In the genomic region with DNA sequence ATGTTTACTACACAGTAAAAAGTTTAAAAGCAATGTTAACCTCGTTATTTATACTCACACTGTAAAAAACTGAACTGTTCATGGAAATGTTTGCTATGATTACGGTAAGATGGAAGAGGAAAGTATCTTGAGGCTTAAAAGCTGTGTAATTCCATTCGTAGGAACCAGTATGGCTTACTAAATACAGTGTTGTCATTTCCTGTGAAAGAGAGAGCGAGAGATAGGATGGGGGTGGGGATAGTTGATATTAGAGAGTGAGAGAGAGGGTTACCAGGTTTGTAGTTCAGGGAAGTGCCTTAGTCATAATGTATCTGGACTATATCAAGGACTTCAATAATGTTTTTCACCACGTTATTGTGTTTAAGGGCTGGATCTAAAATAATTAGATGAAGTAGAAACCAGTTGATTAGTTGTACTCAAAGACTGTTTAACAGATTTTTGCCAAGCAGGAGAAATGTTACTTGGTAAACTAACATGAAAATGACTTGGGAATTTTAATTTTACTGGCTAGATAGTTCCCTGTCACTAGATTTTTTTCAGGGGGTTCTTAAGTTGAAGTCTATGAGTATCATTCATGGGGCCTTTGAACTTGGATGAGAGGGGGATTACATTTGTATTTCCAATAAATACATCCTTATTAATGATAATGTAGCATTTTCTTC, we compare ENCODE assay signal across 10 cellular contexts. TPM values are rescaled to one million over a fixed set of nuclear protein-coding genes. Genes with fewer than 3 reads are reported as not detected.
DNase-seq lines count a peak whose midpoint lies in the region; ATAC-seq and TF ChIP-seq lines count a peak whose summit lies in the region.
"Had no signal": no experiment of that assay in that cellular context is flagged by ENCODE, and none has a peak within 500 bp of the region (broad histone marks: within the 10 kb centered on the region; RNA-seq: fewer than 3 reads in every experiment).

No MANE protein-coding gene starts in this region.

- TF ChIP-seq EP300 in gastroesophageal sphincter (IDR thresholded peaks at IDR 0.05), result no peak
- peak in 1 of 4 donors; percentile 68 for TF ChIP-seq EP300 in sigmoid colon (IDR thresholded peaks at IDR 0.05)

- H3K4me1 ChIP-seq in gastroesophageal sphincter, result peaks cover 0 to 80% (median 4%) of the 10 kb centered on the region in 3 donors
- peaks cover 0 to 92% (median 75%) of the 10 kb centered on the region in 4 donors for H3K4me1 ChIP-seq in sigmoid colon
- no peaks in the 10 kb centered on the region for H3K4me1 ChIP-seq in naive thymus-derived CD4-positive, alpha-beta T cell (ENCODE audit: control insufficient read depth in 2 of 2, insufficient read depth in 2 of 2, low read length in 2 of 2)
- peaks cover 0 to 27% (median 6%) of the 10 kb centered on the region in 6 donors for H3K4me1 ChIP-seq in spleen

- H3K36me3 ChIP-seq in gastroesophageal sphincter (no peaks in the 10 kb centered on the region), sigmoid colon (no peaks in the 10 kb centered on the region), spleen (no peaks in the 10 kb centered on the region)
- no peaks in the 10 kb centered on the region for H3K36me3 ChIP-seq in naive thymus-derived CD4-positive, alpha-beta T cell (ENCODE audit: control insufficient read depth in 2 of 3, insufficient read depth in 3 of 3, low read length in 3 of 3)
- H3K36me3 ChIP-seq: tibial nerve had no signal

- H3K4me1 Mint-ChIP-seq in naive thymus-derived CD4-positive, alpha-beta T cell, result peaks cover 0 to 17% (median 0%) of the 10 kb centered on the region in 7 donors
- H3K4me1 Mint-ChIP-seq in naive thymus-derived CD8-positive, alpha-beta T cell, result no peaks in the 10 kb centered on the region

- H3K27ac ChIP-seq in RWPE1 (no peak overlapping the region), gastroesophageal sphincter (peak overlapping the region in 3 of 4 donors; percentile 61 to 71 (median 64)), sigmoid colon (peak overlapping the region; percentile 61 to 84 (median 70)), spleen (no peak overlapping the region)
- H3K27ac ChIP-seq in naive thymus-derived CD4-positive, alpha-beta T cell (ENCODE audit: low read depth, low read length), result no peak overlapping the region
- H3K27ac ChIP-seq: 22Rv1 had no signal

- H3K4me3 ChIP-seq in gastroesophageal sphincter, result no peak overlapping the region
- H3K4me3 ChIP-seq in sigmoid colon, result no peak overlapping the region
- no peak overlapping the region for H3K4me3 ChIP-seq in naive thymus-derived CD4-positive, alpha-beta T cell (ENCODE audit: low read length)
- H3K4me3 ChIP-seq in spleen, result no peak overlapping the region
- H3K4me3 ChIP-seq: tibial nerve had no signal

- DNase-seq in DMS153 (lab: John Stamatoyannopoulos, UW) (peak; percentile 50), DMS153 treated with DMSO at 0.1 percent for 48 hours (lab: John Stamatoyannopoulos, UW; ENCODE audit: unreplicated experiment) (no peak), RWPE1 (ENCODE audit: low spot score) (peak; percentile 45), sigmoid colon (no peak), spleen (no peak)
- no peak for DNase-seq in naive thymus-derived CD4-positive, alpha-beta T cell
- no peak for DNase-seq in naive thymus-derived CD8-positive, alpha-beta T cell

- CTCF ChIA-PET in RWPE1 (lab: Yijun Ruan, JAX), result no interaction called here
- CTCF ChIA-PET in naive thymus-derived CD4-positive, alpha-beta T cell (lab: Charles Lee), result no interaction called here

- H3K27me3 Mint-ChIP-seq in naive thymus-derived CD4-positive, alpha-beta T cell, result peaks cover 15 to 47% (median 16%) of the 10 kb centered on the region in 5 donors
- H3K27me3 Mint-ChIP-seq in naive thymus-derived CD8-positive, alpha-beta T cell, result peaks cover 1 to 28% (median 17%) of the 10 kb centered on the region in 5 donors

- H3K27me3 ChIP-seq in gastroesophageal sphincter, result no peaks in the 10 kb centered on the region
- no peaks in the 10 kb centered on the region for H3K27me3 ChIP-seq in sigmoid colon
- no peaks in the 10 kb centered on the region for H3K27me3 ChIP-seq in naive thymus-derived CD4-positive, alpha-beta T cell (ENCODE audit: control insufficient read depth in 2 of 2, insufficient read depth in 2 of 2, low read length in 2 of 2)
- no peaks in the 10 kb centered on the region for H3K27me3 ChIP-seq in spleen (replicated peaks in 1 of 7)
- H3K27me3 ChIP-seq: tibial nerve had no signal

- intact Hi-C loops in sigmoid colon (cut with DNase I), result loop anchor here (2.0 kb wide), 1 partner anchor 30 kb away; a partner anchor contains a TSS
- intact Hi-C loops in naive thymus-derived CD4-positive, alpha-beta T cell (cut with micrococcal nuclease), result no loop called here
- intact Hi-C loops in spleen (cut with DNase I; ENCODE audit: low total_unique reads), result no loop called here

- H3K27ac Mint-ChIP-seq in naive thymus-derived CD4-positive, alpha-beta T cell, result no peak overlapping the region
- H3K27ac Mint-ChIP-seq in naive thymus-derived CD8-positive, alpha-beta T cell, result no peak overlapping the region

- TF ChIP-seq POLR2A in gastroesophageal sphincter (IDR thresholded peaks at IDR 0.05) (no peak), sigmoid colon (IDR thresholded peaks at IDR 0.05) (no peak), spleen (IDR thresholded peaks at IDR 0.05) (no peak)

- H3K36me3 Mint-ChIP-seq in naive thymus-derived CD4-positive, alpha-beta T cell, result peaks cover 0 to 2% (median 0%) of the 10 kb centered on the region in 5 donors
- no peaks in the 10 kb centered on the region for H3K36me3 Mint-ChIP-seq in naive thymus-derived CD8-positive, alpha-beta T cell

- H3K4me3 Mint-ChIP-seq in naive thymus-derived CD4-positive, alpha-beta T cell, result no peak overlapping the region
- H3K4me3 Mint-ChIP-seq in naive thymus-derived CD8-positive, alpha-beta T cell, result no peak overlapping the region

- POLR2A ChIA-PET in RWPE1 (lab: Yijun Ruan, JAX; ENCODE audit: low non-redundant PET), result no interaction called here
- POLR2A ChIA-PET in naive thymus-derived CD4-positive, alpha-beta T cell (lab: Charles Lee), result no interaction called here
- POLR2A ChIA-PET in naive thymus-derived CD8-positive, alpha-beta T cell (lab: Charles Lee), result no interaction called here

- no peak for TF ChIP-seq CTCF in RWPE1 (conservative IDR thresholded peaks at IDR 0.05; ENCODE audit: low read depth)
- TF ChIP-seq CTCF in gastroesophageal sphincter (IDR thresholded peaks at IDR 0.05), result no peak
- no peak for TF ChIP-seq CTCF in sigmoid colon (IDR thresholded peaks at IDR 0.05)
- TF ChIP-seq CTCF in spleen (IDR thresholded peaks at IDR 0.05 in 8 of 11, conservative IDR thresholded peaks at IDR 0.05 in 3 of 11), result no peak

- no peak for ATAC-seq in gastroesophageal sphincter
- no peak for ATAC-seq in naive thymus-derived CD4-positive, alpha-beta T cell
- ATAC-seq in naive thymus-derived CD8-positive, alpha-beta T cell, result no peak

- no peaks in the 10 kb centered on the region for H3K9me3 ChIP-seq in gastroesophageal sphincter
- no peaks in the 10 kb centered on the region for H3K9me3 ChIP-seq in sigmoid colon
- no peaks in the 10 kb centered on the region for H3K9me3 ChIP-seq in naive thymus-derived CD4-positive, alpha-beta T cell (ENCODE audit: control insufficient read depth in 2 of 3, low read length in 3 of 3)
- no peaks in the 10 kb centered on the region for H3K9me3 ChIP-seq in spleen
- H3K9me3 ChIP-seq: tibial nerve had no signal

- no peaks in the 10 kb centered on the region for H3K9me3 Mint-ChIP-seq in naive thymus-derived CD4-positive, alpha-beta T cell
- H3K9me3 Mint-ChIP-seq in naive thymus-derived CD8-positive, alpha-beta T cell, result peaks cover 0 to 11% (median 0%) of the 10 kb centered on the region in 9 donors

- WGBS in gastroesophageal sphincter (ENCODE audit: low coverage in 1 of 2), 2 donors, result 28 to 29% methylated on average over 5 of the region's 5 CpGs
- WGBS in sigmoid colon, 2 donors, result 76 to 77% methylated on average over 5 of the region's 5 CpGs
- 67 to 76% (median 69%) methylated on average over 5 of the region's 5 CpGs for WGBS in spleen, 5 donors

RNA-seq across cellular contexts. Expression of a gene that starts 30.4 kb away (rescaled TPM):
- total RNA-seq in gastroesophageal sphincter (10 to 100 TPM; 60.7 to 98.4 (median 79.7) TPM), sigmoid colon (100 to 1,000 TPM in 2 of 4 donors, 10 to 100 TPM in 2; 83.6 to 104 (median 95.1) TPM), spleen (100 to 1,000 TPM in 5 of 7 donors, 10 to 100 TPM in 2; 71.3 to 148 (median 133) TPM)
- polyA plus RNA-seq in sigmoid colon (10 to 100 TPM; 43.2 to 64.5 (median 44.4) TPM), spleen (10 to 100 TPM in 2 of 3 donors, 1 to 10 TPM in 1; 7.4 to 24.1 (median 12.1) TPM)
- 10 to 100 TPM in 2 of 5 experiments, 1 to 10 TPM in 3; 3.2 to 55.1 (median 4.2) TPM for total RNA-seq in naive thymus-derived CD4-positive, alpha-beta T cell
- under 1 TPM; 0.08 to 0.24 TPM for polyA plus RNA-seq in naive thymus-derived CD4-positive, alpha-beta T cell
- 1 to 10 TPM; 9.4 to 9.6 TPM for total RNA-seq in naive thymus-derived CD8-positive, alpha-beta T cell
- 1 to 10 TPM in 1 of 3 donors, under 1 TPM in 1, not detected in 1; 0.46 to 1.2 TPM for polyA plus RNA-seq in naive thymus-derived CD8-positive, alpha-beta T cell

Comparison
In these comparisons a context has a peak if more than half of its experiments do, and no peak if none do; other contexts are left out.
1. DNase-seq: peak in DMS153 (single experiment) and RWPE1 (single experiment); none in DMS153 treated with DMSO at 0.1 percent for 48 hours (single experiment), sigmoid colon (single experiment), naive thymus-derived CD4-positive, alpha-beta T cell (0 of 9), spleen (single experiment) and naive thymus-derived CD8-positive, alpha-beta T cell (0 of 10).
2. H3K27ac ChIP-seq: peak in gastroesophageal sphincter (3 of 4) and sigmoid colon (4 of 4); none in RWPE1 (single experiment), naive thymus-derived CD4-positive, alpha-beta T cell (single experiment) and spleen (0 of 8).